ENCODE assay signal across 36 cellular contexts in genomic region chr4:73798842-73799241, GRCh38. TPM values are rescaled to one million over a fixed set of nuclear protein-coding genes. Genes with fewer than 3 reads are reported as not detected.
"Had no signal": no experiment of that assay in that cellular context is flagged by ENCODE, and none has a peak within 500 bp of the region (broad histone marks: within the 10 kb centered on the region; RNA-seq: fewer than 3 reads in every experiment).

No MANE protein-coding gene starts in this region.

- H3K27me3 ChIP-seq: neutrophil, ovary, right lobe of liver, sigmoid colon, stomach, thyroid gland, tibial nerve, upper lobe of left lung, vagina had no signal

- H3K4me3 Mint-ChIP-seq: naive thymus-derived CD8-positive, alpha-beta T cell; natural killer cell treated with Interleukin-12 subunit alpha and Interleukin-12 subunit beta and Interleukin-15 and Interleukin-18, amount 100 ng/mL, for 72 hours; nephron progenitor cell; neural crest cell; stimulated activated effector memory CD8-positive, alpha-beta T cell treated with anti-CD3 and anti-CD28 coated beads, Interleukin-12 subunit alpha, Interleukin-12 subunit beta, amount 100 ng/mL, for 72 hours; stimulated activated naive B cell treated with anti-CD40 and anti-IgM and Interleukin-4, amounts not matched to agents 10 μg/mL and 1 μg/mL and 100 μg/mL, for 72 hours; stimulated activated naive CD8-positive, alpha-beta T cell treated with anti-CD3 and anti-CD28 coated beads, Interleukin-15, Interleukin-2, amounts not matched to agents 100 ng/mL and 50 ng/mL, for 24 hours had no signal

- FAIRE-seq: small intestine, urothelium cell line had no signal

- H3K36me3 ChIP-seq: neutrophil, ovary, right lobe of liver, sigmoid colon, stomach, thoracic aorta, thyroid gland, tibial nerve, upper lobe of left lung, vagina had no signal

- H3K4me3 ChIP-seq: ovary, psoas muscle, right lobe of liver, sigmoid colon, stomach, thoracic aorta, thyroid gland, tibial nerve, upper lobe of left lung, vagina had no signal

- H3K9me3 ChIP-seq: neutrophil, ovary, right lobe of liver, stomach, thoracic aorta, thyroid gland, upper lobe of left lung had no signal

- H3K4me1 Mint-ChIP-seq: naive thymus-derived CD8-positive, alpha-beta T cell; nephron progenitor cell; neural crest cell; stimulated activated effector memory CD8-positive, alpha-beta T cell treated with anti-CD3 and anti-CD28 coated beads, Interleukin-12 subunit alpha, Interleukin-12 subunit beta, amount 100 ng/mL, for 72 hours; stimulated activated naive B cell treated with anti-CD40 and anti-IgM and Interleukin-4, amounts not matched to agents 10 μg/mL and 1 μg/mL and 100 μg/mL, for 72 hours had no signal

- H2AFZ ChIP-seq: parathyroid adenoma had no signal

- H3K36me3 Mint-ChIP-seq: natural killer cell treated with Interleukin-12 subunit alpha and Interleukin-12 subunit beta and Interleukin-15 and Interleukin-18, amount 100 ng/mL, for 72 hours; stimulated activated effector memory CD8-positive, alpha-beta T cell treated with anti-CD3 and anti-CD28 coated beads, Interleukin-12 subunit alpha, Interleukin-12 subunit beta, amount 100 ng/mL, for 72 hours had no signal

- ATAC-seq: naive thymus-derived CD8-positive, alpha-beta T cell; natural killer cell treated with Interleukin-12 subunit alpha and Interleukin-12 subunit beta and Interleukin-15 and Interleukin-18, amount 100 ng/mL, for 72 hours; psoas muscle; right cardiac atrium; right lobe of liver; stimulated activated effector memory CD8-positive, alpha-beta T cell treated with anti-CD3 and anti-CD28 coated beads, Interleukin-12 subunit alpha, Interleukin-12 subunit beta, amount 100 ng/mL, for 72 hours; stimulated activated naive B cell treated with anti-CD40 and anti-IgM and Interleukin-4, amounts not matched to agents 10 μg/mL and 1 μg/mL and 100 μg/mL, for 72 hours had no signal

- H3K4me1 ChIP-seq: parathyroid adenoma, psoas muscle, right lobe of liver, sigmoid colon, stomach, thyroid gland, tibial nerve, upper lobe of left lung, vagina had no signal

- DNase-seq: naive thymus-derived CD8-positive, alpha-beta T cell; nephron progenitor cell; nucleus accumbens; ovary; posterior cingulate gyrus; psoas muscle; right cardiac atrium; right lobe of liver; sigmoid colon; small intestine; stimulated activated CD4-positive, alpha-beta T cell treated with anti-CD3 and anti-CD28 coated beads, Interleukin-15, amount 100 ng/mL, for 24 hours; stimulated activated CD4-positive, alpha-beta T cell treated with anti-CD3 and anti-CD28 coated beads, Interleukin-2, amount 100 ng/mL, for 24 hours; stimulated activated CD4-positive, alpha-beta T cell treated with anti-CD3 and anti-CD28 coated beads, Interleukin-2, amount 100 ng/mL, for 48 hours; stimulated activated CD4-positive, alpha-beta T cell treated with anti-CD3 and anti-CD28 coated beads, Interleukin-4, amount 100 ng/mL, for 24 hours; stimulated activated naive B cell treated with anti-CD40 and anti-IgM and Interleukin-4, amounts not matched to agents 10 μg/mL and 1 μg/mL and 100 μg/mL, for 72 hours; stimulated activated naive CD4-positive, alpha-beta T cell treated with Interleukin-2 at 50 U/mL for 16 hours; stomach; thyroid gland; trophoblast cell; upper lobe of left lung had no signal

- H3K79me2 ChIP-seq: parathyroid adenoma had no signal

- H3K27me3 Mint-ChIP-seq: natural killer cell treated with Interleukin-12 subunit alpha and Interleukin-12 subunit beta and Interleukin-15 and Interleukin-18, amount 100 ng/mL, for 72 hours; progenitor cell of endocrine pancreas; stimulated activated naive B cell treated with anti-CD40 and anti-IgM and Interleukin-4, amounts not matched to agents 10 μg/mL and 1 μg/mL and 100 μg/mL, for 72 hours; stimulated activated naive CD8-positive, alpha-beta T cell treated with anti-CD3 and anti-CD28 coated beads, Interleukin-15, Interleukin-2, amounts not matched to agents 100 ng/mL and 50 ng/mL, for 24 hours had no signal

- H3K27ac ChIP-seq: neutrophil, ovary, parathyroid adenoma, psoas muscle, right lobe of liver, sigmoid colon, stomach, thoracic aorta, thyroid gland, tibial nerve, upper lobe of left lung, vagina had no signal

- H3K27ac Mint-ChIP-seq: naive thymus-derived CD8-positive, alpha-beta T cell; natural killer cell treated with Interleukin-12 subunit alpha and Interleukin-12 subunit beta and Interleukin-15 and Interleukin-18, amount 100 ng/mL, for 72 hours; nephron progenitor cell; progenitor cell of endocrine pancreas; stimulated activated effector memory CD8-positive, alpha-beta T cell treated with anti-CD3 and anti-CD28 coated beads, Interleukin-12 subunit alpha, Interleukin-12 subunit beta, amount 100 ng/mL, for 72 hours; stimulated activated naive B cell treated with anti-CD40 and anti-IgM and Interleukin-4, amounts not matched to agents 10 μg/mL and 1 μg/mL and 100 μg/mL, for 72 hours; stimulated activated naive CD8-positive, alpha-beta T cell treated with anti-CD3 and anti-CD28 coated beads, Interleukin-15, Interleukin-2, amounts not matched to agents 100 ng/mL and 50 ng/mL, for 24 hours had no signal

RNA-seq across cellular contexts. Expression of gene CXCL6, which starts 37.6 kb away (rescaled TPM):
- total RNA-seq: naive thymus-derived CD8-positive, alpha-beta T cell; natural killer cell treated with Interleukin-12 subunit alpha and Interleukin-12 subunit beta and Interleukin-15 and Interleukin-18, amount 100 ng/mL, for 72 hours; neural crest cell; skeletal muscle tissue; thoracic aorta; thyroid gland had no signal

RNA-seq across cellular contexts. Expression of gene PF4V1, which starts 54.3 kb away (rescaled TPM):
- total RNA-seq: naive thymus-derived CD8-positive, alpha-beta T cell; natural killer cell treated with Interleukin-12 subunit alpha and Interleukin-12 subunit beta and Interleukin-15 and Interleukin-18, amount 100 ng/mL, for 72 hours; neural crest cell; omental fat pad; ovary; progenitor cell of endocrine pancreas; psoas muscle; right cardiac atrium; right lobe of liver; sigmoid colon; skeletal muscle tissue; stomach; subcutaneous adipose tissue; temporal lobe; thoracic aorta; thyroid gland; tibial nerve; upper lobe of left lung; ureter; vagina had no signal

RNA-seq across cellular contexts. Expression of gene CXCL8, which starts 58.5 kb away (rescaled TPM):
- total RNA-seq: neural crest cell had no signal
